ENCODE assay signal across 24 cellular contexts in the genomic region with DNA sequence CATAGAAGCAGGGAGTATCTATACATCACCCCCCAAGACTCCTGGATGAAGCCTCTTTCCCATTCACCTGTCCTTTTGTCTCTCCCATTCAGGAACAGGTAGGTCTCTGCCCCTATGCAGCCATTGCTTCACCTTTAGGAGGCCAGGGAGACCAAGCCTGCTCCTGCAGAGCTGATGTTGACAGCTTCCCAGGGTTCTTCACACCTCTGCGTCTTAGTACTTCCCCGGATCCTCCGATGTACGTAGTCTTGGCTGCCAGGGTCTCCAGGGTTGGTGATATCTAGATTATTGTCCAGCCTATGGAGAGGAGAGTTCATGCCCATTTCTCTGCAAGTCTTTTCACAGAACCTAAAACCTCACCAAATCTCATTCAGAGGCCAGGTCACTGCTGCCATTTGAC.
"Had no signal": no experiment of that assay in that cellular context is flagged by ENCODE, and none has a peak within 500 bp of the region (broad histone marks: within the 10 kb centered on the region; RNA-seq: fewer than 3 reads in every experiment).

No MANE protein-coding gene starts in this region.

- H3K27ac Mint-ChIP-seq: T-cell had no signal

- H3K4me1 ChIP-seq: Peyer's patch, SJSA1 had no signal

- H3K9ac ChIP-seq: KMS-11 had no signal

- ATAC-seq: PC-3, T-cell had no signal

- H3K36me3 ChIP-seq: Peyer's patch, SJSA1 had no signal

- H3K27me3 ChIP-seq: Peyer's patch, SJSA1 had no signal

- H3K9me3 ChIP-seq: Peyer's patch, SJSA1 had no signal

- H3K9me3 Mint-ChIP-seq: T-cell had no signal

- H3K27me3 Mint-ChIP-seq: T-cell had no signal

- H3K27ac ChIP-seq: KMS-11, Peyer's patch, SJSA1, SK-N-MC had no signal

- DNase-seq: Kasumi-1; MM.1S; NCI-H1092 treated with DMSO at 0.1 percent for 48 hours; NCI-H1436; NCI-H187; NCI-H2029; NCI-H2081 treated with DMSO at 0.1 percent for 48 hours; NCI-H2171; NCI-H226; NCI-H446; NCI-H510A; NCI-H524 treated with DMSO at 0.1 percent for 48 hours; NCI-H69; NCI-H774; NK-92 treated with Interleukin-12 subunit alpha and Interleukin-12 subunit beta, amount 100 ng/mL, for 24 hours; PC-3; Peyer's patch; Right ventricle myocardium superior; SIG-M5; SW 1271; T-cell had no signal

- H3K4me2 ChIP-seq: KMS-11 had no signal

- H3K4me3 Mint-ChIP-seq: T-cell had no signal

- H3K36me3 Mint-ChIP-seq: T-cell had no signal

- H3K4me3 ChIP-seq: Peyer's patch, SJSA1, SK-N-MC had no signal
